ENCODE assay signal across 13 cellular contexts in genomic region chr1:204296431-204296988, GRCh38.
A peak's percentile ranks its signal among the peaks of the same experiment; 100 is the strongest.
DNase-seq lines count a peak whose midpoint lies in the region; ATAC-seq, FAIRE-seq and TF ChIP-seq lines count a peak whose summit lies in the region.
"Had no signal": no experiment of that assay in that cellular context is flagged by ENCODE, and none has a peak within 500 bp of the region (broad histone marks: within the 10 kb centered on the region; RNA-seq: fewer than 3 reads in every experiment).

No MANE protein-coding gene starts in this region.

- dilution Hi-C loops in mammary epithelial cell (cut with HindIII; ENCODE audit: low sequenced_read_pairs): no loop called here

- H3K27me3 Mint-ChIP-seq in mesothelial cell of epicardium (ENCODE audit: low read depth): no peaks in the 10 kb centered on the region

- H3K9me3 ChIP-seq in mammary epithelial cell (replicated peaks; ENCODE audit: insufficient read depth, low read length) (no peaks in the 10 kb centered on the region), MM.1S (replicated peaks; ENCODE audit: insufficient read depth, low read length) (no peaks in the 10 kb centered on the region)
- H3K9me3 ChIP-seq: Caco-2, SJSA1 had no signal

- H3K9me3 Mint-ChIP-seq in mesothelial cell of epicardium: no peaks in the 10 kb centered on the region
- H3K9me3 Mint-ChIP-seq: activated naive CD4-positive, alpha-beta T cell treated with anti-CD3 and anti-CD28 coated beads, Interleukin-2, amount 50 U/mL, for 72 hours had no signal

- BruUV-seq in mammary epithelial cell (replicated peaks; lab: Mats Ljungman, UMichigan): no TSS peak

- CTCF ChIA-PET in mammary epithelial cell (lab: Charles Lee; ENCODE audit: low non-redundant PET): no interaction called here

- peak overlapping the region; percentile 9 for H3K4me3 Mint-ChIP-seq in mesothelial cell of epicardium

- H3K27me3 ChIP-seq in mammary epithelial cell (ENCODE audit: insufficient read depth, low read length): no peaks in the 10 kb centered on the region
- H3K27me3 ChIP-seq in MM.1S (replicated peaks; ENCODE audit: insufficient read depth, low read length): no peaks in the 10 kb centered on the region
- H3K27me3 ChIP-seq: SJSA1 had no signal

- in situ Hi-C loops in mammary epithelial cell (cut with MboI; ENCODE audit: low sequenced_read_pairs in 2 of 2): no loop called here

- peaks cover 37% of the 10 kb centered on the region for H3K4me1 Mint-ChIP-seq in mesothelial cell of epicardium

- intact Hi-C loops in mammary epithelial cell (cut with micrococcal nuclease): no loop called here

- no peaks in the 10 kb centered on the region for H3K36me3 Mint-ChIP-seq in mesothelial cell of epicardium
- H3K36me3 Mint-ChIP-seq: activated naive CD4-positive, alpha-beta T cell treated with anti-CD3 and anti-CD28 coated beads, Interleukin-2, amount 50 U/mL, for 72 hours had no signal

- TF ChIP-seq CTCF in mammary epithelial cell (conservative IDR thresholded peaks at IDR 0.05 in 1 of 2, IDR thresholded peaks at IDR 0.05 in 1 of 2; ENCODE audit: extremely low read depth in 1 of 2, insufficient read depth in 1 of 2, low read depth in 1 of 2, low read length in 2 of 2) (no peak), mesothelial cell of epicardium (IDR thresholded peaks at IDR 0.05; ENCODE audit: unreplicated experiment) (no peak), MM.1S (IDR thresholded peaks at IDR 0.05; ENCODE audit: low read length) (no peak)

- no peak overlapping the region for H3K4me2 ChIP-seq in mammary epithelial cell (ENCODE audit: insufficient read depth, low read depth, low read length)
- H3K4me2 ChIP-seq in MM.1S (ENCODE audit: low read depth, low read length): no peak overlapping the region

- H3K27ac Mint-ChIP-seq in mesothelial cell of epicardium: peak overlapping the region; percentile 92
- H3K27ac Mint-ChIP-seq: activated naive CD4-positive, alpha-beta T cell treated with anti-CD3 and anti-CD28 coated beads, Interleukin-2, amount 50 U/mL, for 72 hours had no signal

- peaks cover 44% of the 10 kb centered on the region for H3K4me1 ChIP-seq in mammary epithelial cell (ENCODE audit: insufficient read depth, low read length)
- H3K4me1 ChIP-seq in MM.1S (ENCODE audit: low read length): no peaks in the 10 kb centered on the region

- WGBS in mammary epithelial cell (ENCODE audit: low coverage, missing lambda C conversion rate): 78% methylated on average over 6 of the region's 7 CpGs

- H2AFZ ChIP-seq in mammary epithelial cell (ENCODE audit: low read depth, low read length) (peak overlapping the region; percentile 40), MM.1S (ENCODE audit: low read length) (no peak overlapping the region)

- no peaks in the 10 kb centered on the region for H3K36me3 ChIP-seq in mammary epithelial cell (ENCODE audit: insufficient read depth, low read length)
- no peaks in the 10 kb centered on the region for H3K36me3 ChIP-seq in MM.1S (replicated peaks; ENCODE audit: insufficient read depth, low read length)
- H3K36me3 ChIP-seq: SJSA1 had no signal

- H3K9me2 ChIP-seq in MM.1S (replicated peaks; ENCODE audit: insufficient read depth, low read length): no peaks in the 10 kb centered on the region

- peak; percentile 72 for FAIRE-seq in HTR-8/SVneo (lab: Jason Lieb, UNC)
- FAIRE-seq: GM19239, islet of Langerhans had no signal

- H3K9ac ChIP-seq in mammary epithelial cell (ENCODE audit: insufficient read depth, low read length) (no peak overlapping the region), MM.1S (ENCODE audit: low read length) (no peak overlapping the region)

- H3K27ac ChIP-seq in mammary epithelial cell (ENCODE audit: insufficient read depth, low read depth, low read length) (no peak overlapping the region), MM.1S (ENCODE audit: low read length) (no peak overlapping the region)

- no peak overlapping the region for H3K4me3 ChIP-seq in mammary epithelial cell (replicated peaks in 1 of 3; ENCODE audit: insufficient read depth in 1 of 3, low read depth in 2 of 3, low read length in 3 of 3)
- H3K4me3 ChIP-seq in MM.1S (ENCODE audit: low read length): no peak overlapping the region
- H3K4me3 ChIP-seq: SJSA1 had no signal

- no peaks in the 10 kb centered on the region for H3F3A ChIP-seq in MM.1S (ENCODE audit: insufficient read depth, low read length)

- ATAC-seq in GM19455 (IDR thresholded peaks at IDR 0.05; ENCODE audit: unreplicated experiment): no peak

- DNase-seq in A172 (ENCODE audit: low spot score) (peak; percentile 64), HTR-8/SVneo (ENCODE audit: insufficient read length, low spot score) (peak; percentile 80), mammary epithelial cell (no peak), mesothelial cell of epicardium (ENCODE audit: low spot score in 2 of 2, unreplicated experiment in 2 of 2) (no peak), DMS53 treated with DMSO at 0.1 percent for 48 hours (lab: John Stamatoyannopoulos, UW; ENCODE audit: unreplicated experiment) (no peak), MM.1S (no peak)
- no peak for DNase-seq in activated CD8-positive, alpha-beta memory T cell treated with anti-CD3 and anti-CD28 coated beads for 24 hours
- DNase-seq: Caco-2 had no signal

- H4K20me1 ChIP-seq in mammary epithelial cell (ENCODE audit: insufficient read depth, low read length) (no peaks in the 10 kb centered on the region), MM.1S (ENCODE audit: insufficient read depth, low read length) (no peaks in the 10 kb centered on the region)

- H3K79me2 ChIP-seq in mammary epithelial cell (ENCODE audit: insufficient read depth, low read length): no peaks in the 10 kb centered on the region
- H3K79me2 ChIP-seq in MM.1S (ENCODE audit: low read length): no peaks in the 10 kb centered on the region

Comparison
In these comparisons a context has a peak if more than half of its experiments do, and no peak if none do; other contexts are left out.
1. DNase-seq: peak in A172 (single experiment) and HTR-8/SVneo (single experiment); none in mammary epithelial cell (single experiment), mesothelial cell of epicardium (0 of 2), DMS53 treated with DMSO at 0.1 percent for 48 hours (single experiment), MM.1S (single experiment) and activated CD8-positive, alpha-beta memory T cell treated with anti-CD3 and anti-CD28 coated beads for 24 hours (single experiment).